Comparison of ENCODE assay signal across 8 cellular contexts in genomic region chr22:22745225-22746060, GRCh38.
A peak's percentile ranks its signal among the peaks of the same experiment; 100 is the strongest.
DNase-seq lines count a peak whose midpoint lies in the region; ATAC-seq, FAIRE-seq and TF ChIP-seq lines count a peak whose summit lies in the region.

No MANE protein-coding gene starts in this region.

- intact Hi-C loops in A673 (cut with micrococcal nuclease; ENCODE audit: unreplicated experiment) (no loop called here), kidney (cut with DNase I) (no loop called here), testis (cut with DNase I; ENCODE audit: low total_unique reads) (no loop called here)

- no peaks in the 10 kb centered on the region for H3K36me3 Mint-ChIP-seq in activated naive CD8-positive, alpha-beta T cell treated with anti-CD3 and anti-CD28 coated beads, Interleukin-2, amount 10 ng/mL, durations not matched to agents 7 days and 5 days

- peak; percentile 56 for ATAC-seq in activated naive CD8-positive, alpha-beta T cell treated with anti-CD3 and anti-CD28 coated beads, Interleukin-2, amount 10 ng/mL, durations not matched to agents 7 days and 5 days (ENCODE audit: low read depth)
- no peak for ATAC-seq in HG02623 (IDR thresholded peaks at IDR 0.05; ENCODE audit: unreplicated experiment)

- H3K36me3 ChIP-seq in A673 (ENCODE audit: insufficient read depth, low read length, poor library complexity, severe bottlenecking) (no peaks in the 10 kb centered on the region), kidney (ENCODE audit: control insufficient read depth in 1 of 2, insufficient read depth in 2 of 2, low read length in 2 of 2) (no peaks in the 10 kb centered on the region), testis (ENCODE audit: low read depth, missing control alignments) (no peaks in the 10 kb centered on the region)

- peaks cover 26% of the 10 kb centered on the region for H3K27me3 ChIP-seq in A673 (replicated peaks; ENCODE audit: insufficient read depth, low read depth, low read length, poor library complexity)
- no peaks in the 10 kb centered on the region for H3K27me3 ChIP-seq in testis

- peaks cover 3% of the 10 kb centered on the region for H3K4me1 Mint-ChIP-seq in activated naive CD8-positive, alpha-beta T cell treated with anti-CD3 and anti-CD28 coated beads, Interleukin-2, amount 10 ng/mL, durations not matched to agents 7 days and 5 days

- no peak for TF ChIP-seq POLR2A in testis (IDR thresholded peaks at IDR 0.05)

- H3K9me3 Mint-ChIP-seq in activated naive CD8-positive, alpha-beta T cell treated with anti-CD3 and anti-CD28 coated beads, Interleukin-2, amount 10 ng/mL, durations not matched to agents 7 days and 5 days = no peaks in the 10 kb centered on the region

- H3K9ac ChIP-seq in kidney (ENCODE audit: low read length in 2 of 2) = no peak overlapping the region

- FAIRE-seq in kidney (lab: Jason Lieb, UNC) = no peak

- H3K27ac ChIP-seq in A673 (ENCODE audit: low read depth, low read length, poor library complexity, severe bottlenecking) = no peak overlapping the region
- H3K27ac ChIP-seq in kidney (ENCODE audit: low read depth in 2 of 2, low read length in 2 of 2) = no peak overlapping the region
- no peak overlapping the region for H3K27ac ChIP-seq in testis

- CTCF ChIA-PET in A673 (lab: Charles Lee) = interaction anchor here (0.9 kb wide), 1 partner anchor 8 kb away, joined by 3 read pairs; no protein-coding TSS in a partner anchor

- DNase-seq in A673 (ENCODE audit: low spot score) (peak; percentile 45), EL (peak; percentile 15), NAMALWA (ENCODE audit: low spot score) (peak; percentile 64), kidney (no peak), testis (peak; percentile 74), NCI-H2171 treated with DMSO at 0.1 percent for 48 hours (lab: John Stamatoyannopoulos, UW) (no peak)
- no peak for DNase-seq in activated naive CD8-positive, alpha-beta T cell treated with anti-CD3 and anti-CD28 coated beads, Interleukin-2, amount 10 ng/mL, durations not matched to agents 7 days and 5 days

- WGBS in testis, 2 donors = 72 to 75% methylated on average over 7 to 8 of the region's 8 CpGs

- POLR2A ChIA-PET in A673 (lab: Charles Lee; ENCODE audit: low non-redundant PET) = no interaction called here
- POLR2A ChIA-PET in activated naive CD8-positive, alpha-beta T cell treated with anti-CD3 and anti-CD28 coated beads, Interleukin-2, amount 10 ng/mL, durations not matched to agents 7 days and 5 days (lab: Charles Lee) = no interaction called here

- peaks cover 20% of the 10 kb centered on the region for H3K27me3 Mint-ChIP-seq in activated naive CD8-positive, alpha-beta T cell treated with anti-CD3 and anti-CD28 coated beads, Interleukin-2, amount 10 ng/mL, durations not matched to agents 7 days and 5 days

- H3K27ac Mint-ChIP-seq in activated naive CD8-positive, alpha-beta T cell treated with anti-CD3 and anti-CD28 coated beads, Interleukin-2, amount 10 ng/mL, durations not matched to agents 7 days and 5 days = no peak overlapping the region

- H3K4me3 Mint-ChIP-seq in activated naive CD8-positive, alpha-beta T cell treated with anti-CD3 and anti-CD28 coated beads, Interleukin-2, amount 10 ng/mL, durations not matched to agents 7 days and 5 days = no peak overlapping the region

- H3K9me3 ChIP-seq in A673 (ENCODE audit: low read depth, low read length, poor library complexity, severe bottlenecking) = no peaks in the 10 kb centered on the region
- no peaks in the 10 kb centered on the region for H3K9me3 ChIP-seq in kidney (ENCODE audit: control insufficient read depth in 1 of 2, low read length in 2 of 2)
- no peaks in the 10 kb centered on the region for H3K9me3 ChIP-seq in testis

- no TSS peak for BruUV-seq in A673 (replicated peaks; lab: Mats Ljungman, UMichigan)

- H3K4me1 ChIP-seq in A673 (ENCODE audit: insufficient read depth, low read length, poor library complexity, severe bottlenecking) (no peaks in the 10 kb centered on the region), kidney (ENCODE audit: control insufficient read depth in 1 of 2, insufficient read depth in 1 of 2, low read depth in 1 of 2, low read length in 2 of 2) (no peaks in the 10 kb centered on the region), testis (no peaks in the 10 kb centered on the region)

- TF ChIP-seq CTCF in A673 (conservative IDR thresholded peaks at IDR 0.05; ENCODE audit: low read depth, low read length) (peak; percentile 71), kidney (IDR thresholded peaks at IDR 0.05; ENCODE audit: borderline replicate concordance, extremely low read depth, insufficient read depth) (peak; percentile 46), testis (IDR thresholded peaks at IDR 0.05) (peak; percentile 26 to 56 (median 30))

- H3K4me3 ChIP-seq in A673 (ENCODE audit: low read depth, low read length, poor library complexity, severe bottlenecking) (no peak overlapping the region), kidney (ENCODE audit: low read length in 2 of 2) (no peak overlapping the region), testis (no peak overlapping the region)

Comparison
In these comparisons a context has a peak if more than half of its experiments do, and no peak if none do; other contexts are left out.
1. DNase-seq: peak in A673 (single experiment), EL (single experiment), NAMALWA (single experiment) and testis (single experiment); none in activated naive CD8-positive, alpha-beta T cell treated with anti-CD3 and anti-CD28 coated beads, Interleukin-2, amount 10 ng/mL, durations not matched to agents 7 days and 5 days (single experiment), kidney (single experiment) and NCI-H2171 treated with DMSO at 0.1 percent for 48 hours (single experiment).
2. Peak in every context shown above with its lines, with median percentiles within 50 percentile points of each other: CTCF ChIP-seq.